21 cellular contexts compared by ENCODE assay signal in genomic region chr3:164673738-164674137, GRCh38.
DNase-seq lines count a peak whose midpoint lies in the region; ATAC-seq and TF ChIP-seq lines count a peak whose summit lies in the region.
"Had no signal": no experiment of that assay in that cellular context is flagged by ENCODE, and none has a peak within 500 bp of the region (broad histone marks: within the 10 kb centered on the region; RNA-seq: fewer than 3 reads in every experiment).

No MANE protein-coding gene starts in this region.

- H3K27me3 ChIP-seq in Caco-2 (replicated peaks; ENCODE audit: control insufficient read depth, insufficient read depth, low read length) (no peaks in the 10 kb centered on the region), HCT116 (ENCODE audit: insufficient read depth, low read length) (no peaks in the 10 kb centered on the region), mesendoderm (ENCODE audit: insufficient read depth, low read length, poor library complexity) (no peaks in the 10 kb centered on the region)
- H3K27me3 ChIP-seq: dorsolateral prefrontal cortex, pancreas, SJSA1 had no signal

- H3K79me1 ChIP-seq in mesendoderm (ENCODE audit: low read length): no peaks in the 10 kb centered on the region

- DNase-seq in Caco-2: peak in 1 of 2 experiments; percentile 3
- no peak for DNase-seq in HCT116 (ENCODE audit: low read depth, low spot score)
- peak; percentile 10 for DNase-seq in RPMI8226
- DNase-seq in mesendoderm: peak; percentile 4
- DNase-seq in stimulated activated CD8-positive, alpha-beta memory T cell treated with anti-CD3 and anti-CD28 coated beads, Interleukin-4, amount 100 ng/mL, for 48 hours: no peak
- DNase-seq in activated naive CD4-positive, alpha-beta T cell treated with Interleukin-2 at 50 U/mL for 16 hours: no peak
- DNase-seq in natural killer cell treated with Interleukin-12 subunit alpha and Interleukin-12 subunit beta and Interleukin-15 and Interleukin-18, amount 100 ng/mL, for 72 hours (ENCODE audit: low spot score): no peak
- DNase-seq: activated B cell treated with CpG ODN at 0.5 μM for 24 hours; activated CD4-positive, alpha-beta memory T cell treated with anti-CD3 and anti-CD28 coated beads for 36 hours; activated naive CD4-positive, alpha-beta T cell; amygdala; dorsolateral prefrontal cortex; EL; foreskin melanocyte; naive B cell; NCI-H510A treated with DMSO at 0.1 percent for 48 hours; pancreas; stimulated activated naive CD4-positive, alpha-beta T cell; T-helper 9 cell had no signal

- no peak overlapping the region for H4K8ac ChIP-seq in mesendoderm (ENCODE audit: low read depth, low read length)

- no peak overlapping the region for H3K18ac ChIP-seq in mesendoderm (ENCODE audit: low read length)

- H4K5ac ChIP-seq in mesendoderm (ENCODE audit: low read length): no peak overlapping the region

- RAD21 ChIA-PET in HCT116 (lab: Charles Lee; ENCODE audit: low non-redundant PET in 1 of 2, low total read pairs in 2 of 2, uncharacterized antibody in 2 of 2, unreplicated experiment in 2 of 2): no interaction called here

- no peaks in the 10 kb centered on the region for H3K4me1 Mint-ChIP-seq in Caco-2 (ENCODE audit: low read depth, unreplicated experiment)
- no peaks in the 10 kb centered on the region for H3K4me1 Mint-ChIP-seq in natural killer cell treated with Interleukin-12 subunit alpha and Interleukin-12 subunit beta and Interleukin-15 and Interleukin-18, amount 100 ng/mL, for 72 hours (ENCODE audit: low read depth in 2 of 2)
- H3K4me1 Mint-ChIP-seq: activated B cell treated with CpG ODN at 0.5 μM for 24 hours, memory B cell, naive B cell had no signal

- BruUV-seq in Caco-2 (replicated peaks; lab: Mats Ljungman, UMichigan) (no TSS peak), HCT116 (replicated peaks; lab: Mats Ljungman, UMichigan) (no TSS peak)

- no peaks in the 10 kb centered on the region for H3K9me2 ChIP-seq in HCT116 (ENCODE audit: insufficient read depth)

- H3K4me3 Mint-ChIP-seq in Caco-2 (ENCODE audit: unreplicated experiment): no peak overlapping the region
- no peak overlapping the region for H3K4me3 Mint-ChIP-seq in natural killer cell treated with Interleukin-12 subunit alpha and Interleukin-12 subunit beta and Interleukin-15 and Interleukin-18, amount 100 ng/mL, for 72 hours
- H3K4me3 Mint-ChIP-seq: activated B cell treated with CpG ODN at 0.5 μM for 24 hours; activated CD4-positive, alpha-beta memory T cell treated with anti-CD3 and anti-CD28 coated beads for 36 hours; memory B cell; naive B cell had no signal

- H3K9ac ChIP-seq in HCT116 (ENCODE audit: low read length): no peak overlapping the region
- H3K9ac ChIP-seq in mesendoderm (ENCODE audit: low read length): no peak overlapping the region

- WGBS in mesendoderm (ENCODE audit: extremely low coverage, insufficient coverage, low lambda C conversion rate): no CpG with 5 or more reads among the region's 2 CpGs

- H3K4me1 ChIP-seq in Caco-2: no peaks in the 10 kb centered on the region
- H3K4me1 ChIP-seq in HCT116 (ENCODE audit: control insufficient read depth in 1 of 2, insufficient read depth in 2 of 2, low read length in 2 of 2): no peaks in the 10 kb centered on the region
- no peaks in the 10 kb centered on the region for H3K4me1 ChIP-seq in mesendoderm (ENCODE audit: control insufficient read depth, low read depth, low read length)
- H3K4me1 ChIP-seq: SJSA1 had no signal

- no peaks in the 10 kb centered on the region for H3K36me3 Mint-ChIP-seq in Caco-2 (ENCODE audit: insufficient read depth, unreplicated experiment)
- H3K36me3 Mint-ChIP-seq in natural killer cell treated with Interleukin-12 subunit alpha and Interleukin-12 subunit beta and Interleukin-15 and Interleukin-18, amount 100 ng/mL, for 72 hours: no peaks in the 10 kb centered on the region
- H3K36me3 Mint-ChIP-seq: activated CD4-positive, alpha-beta memory T cell treated with anti-CD3 and anti-CD28 coated beads for 36 hours; memory B cell; naive B cell had no signal

- TF ChIP-seq CTCF in Caco-2 (IDR thresholded peaks at IDR 0.05; ENCODE audit: insufficient read depth in 1 of 2, low read depth in 1 of 2, low read length in 1 of 2, severe bottlenecking in 1 of 2, unreplicated experiment in 1 of 2): peak; percentile 19 to 26
- peak in 2 of 3 experiments; percentile 35 to 53; a peak in 2 of 6 replicates for TF ChIP-seq CTCF in HCT116 (IDR thresholded peaks at IDR 0.05 in 2 of 3, conservative IDR thresholded peaks at IDR 0.05 in 1 of 3; ENCODE audit: borderline replicate concordance in 1 of 3, insufficient read depth in 1 of 3, low read depth in 2 of 3, low read length in 2 of 3)

- H2BK120ac ChIP-seq in mesendoderm (ENCODE audit: low read depth, low read length): no peak overlapping the region

- H3K4me3 ChIP-seq in Caco-2 (ENCODE audit: low read depth, low read length): no peak overlapping the region
- H3K4me3 ChIP-seq in HCT116 (replicated peaks in 1 of 2; ENCODE audit: low read depth in 1 of 2, low read length in 2 of 2): no peak overlapping the region
- no peak overlapping the region for H3K4me3 ChIP-seq in mesendoderm (ENCODE audit: low read length)
- H3K4me3 ChIP-seq: dorsolateral prefrontal cortex, pancreas, SJSA1 had no signal

- peak; percentile 53; the same call in 1 of the 2 replicates for ATAC-seq in HCT116
- no peak for ATAC-seq in natural killer cell treated with Interleukin-12 subunit alpha and Interleukin-12 subunit beta and Interleukin-15 and Interleukin-18, amount 100 ng/mL, for 72 hours
- ATAC-seq: pancreas had no signal

- H3K36me3 ChIP-seq in Caco-2 (ENCODE audit: control insufficient read depth, insufficient read depth, low read length) (no peaks in the 10 kb centered on the region), HCT116 (ENCODE audit: control insufficient read depth in 1 of 2, insufficient read depth in 2 of 2, low read length in 2 of 2) (no peaks in the 10 kb centered on the region), mesendoderm (ENCODE audit: control insufficient read depth, insufficient read depth, low read length) (no peaks in the 10 kb centered on the region)
- H3K36me3 ChIP-seq: pancreas, SJSA1 had no signal

- no peak overlapping the region for H3K27ac Mint-ChIP-seq in Caco-2 (ENCODE audit: unreplicated experiment)
- H3K27ac Mint-ChIP-seq in natural killer cell treated with Interleukin-12 subunit alpha and Interleukin-12 subunit beta and Interleukin-15 and Interleukin-18, amount 100 ng/mL, for 72 hours: no peak overlapping the region
- H3K27ac Mint-ChIP-seq: activated B cell treated with CpG ODN at 0.5 μM for 24 hours; activated CD4-positive, alpha-beta memory T cell treated with anti-CD3 and anti-CD28 coated beads for 36 hours; memory B cell; naive B cell had no signal

- no peaks in the 10 kb centered on the region for H3K27me3 Mint-ChIP-seq in Caco-2 (ENCODE audit: insufficient read depth, unreplicated experiment)
- no peaks in the 10 kb centered on the region for H3K27me3 Mint-ChIP-seq in natural killer cell treated with Interleukin-12 subunit alpha and Interleukin-12 subunit beta and Interleukin-15 and Interleukin-18, amount 100 ng/mL, for 72 hours
- H3K27me3 Mint-ChIP-seq: activated B cell treated with CpG ODN at 0.5 μM for 24 hours; activated CD4-positive, alpha-beta memory T cell treated with anti-CD3 and anti-CD28 coated beads for 36 hours; memory B cell; naive B cell had no signal

- no peak overlapping the region for H2AK5ac ChIP-seq in mesendoderm (ENCODE audit: low read length)

- H3K9me3 ChIP-seq in Caco-2 (no peaks in the 10 kb centered on the region), HCT116 (ENCODE audit: control insufficient read depth in 1 of 2, insufficient read depth in 1 of 2, low read depth in 1 of 2, low read length in 2 of 2) (no peaks in the 10 kb centered on the region)
- H3K9me3 ChIP-seq: pancreas, SJSA1 had no signal

- H3K4me2 ChIP-seq in HCT116 (ENCODE audit: low read length): no peak overlapping the region
- H3K4me2 ChIP-seq in mesendoderm (ENCODE audit: low read length): no peak overlapping the region

- no peak overlapping the region for H2AFZ ChIP-seq in HCT116 (ENCODE audit: low read depth, low read length, poor library complexity, severe bottlenecking)

- no peaks in the 10 kb centered on the region for H3K79me2 ChIP-seq in HCT116 (ENCODE audit: insufficient read depth, low read length)
- H3K79me2 ChIP-seq in mesendoderm (ENCODE audit: control insufficient read depth, insufficient read depth, low read length): no peaks in the 10 kb centered on the region

- no peak overlapping the region for H3K4ac ChIP-seq in mesendoderm (ENCODE audit: low read depth, low read length)

- CTCF ChIA-PET in Caco-2 (lab: Charles Lee): interaction anchor here (0.5 kb wide), 1 partner anchor 259 kb away, joined by 4 read pairs; no protein-coding TSS in a partner anchor
- CTCF ChIA-PET in HCT116 (lab: Charles Lee): interaction anchor here (1.0 to 1.1 kb wide), 2 partner anchors 20 to 24 kb away, joined by 3 to 5 read pairs; no protein-coding TSS in a partner anchor

- H3K56ac ChIP-seq in mesendoderm (ENCODE audit: low read length): no peak overlapping the region

- no peak overlapping the region for H2BK5ac ChIP-seq in mesendoderm (ENCODE audit: low read length)

- no peak overlapping the region for H3K23ac ChIP-seq in mesendoderm (ENCODE audit: low read length)

- TF ChIP-seq RAD21 in HCT116 (IDR thresholded peaks at IDR 0.05; ENCODE audit: low read depth): no peak

- H3K27ac ChIP-seq in HCT116 (ENCODE audit: low read depth, low read length) (no peak overlapping the region), mesendoderm (ENCODE audit: low read depth, low read length) (no peak overlapping the region)
- H3K27ac ChIP-seq: dorsolateral prefrontal cortex, pancreas, SJSA1 had no signal

- H4K20me1 ChIP-seq in HCT116 (ENCODE audit: insufficient read depth): no peaks in the 10 kb centered on the region

- no peak overlapping the region for H2BK15ac ChIP-seq in mesendoderm (replicated peaks; ENCODE audit: low read depth)

- intact Hi-C loops in Caco-2 (cut with micrococcal nuclease; ENCODE audit: unreplicated experiment) (no loop called here), HCT116 (cut with micrococcal nuclease) (no loop called here)

- no peaks in the 10 kb centered on the region for H3K9me3 Mint-ChIP-seq in Caco-2 (ENCODE audit: unreplicated experiment)
- H3K9me3 Mint-ChIP-seq in natural killer cell treated with Interleukin-12 subunit alpha and Interleukin-12 subunit beta and Interleukin-15 and Interleukin-18, amount 100 ng/mL, for 72 hours: peaks cover 12% of the 10 kb centered on the region
- H3K9me3 Mint-ChIP-seq: memory B cell had no signal

- POLR2A ChIA-PET in Caco-2 (lab: Charles Lee) (no interaction called here), HCT116 (lab: Charles Lee) (no interaction called here)

- TF ChIP-seq POLR2A in HCT116 (IDR thresholded peaks at IDR 0.05; ENCODE audit: borderline replicate concordance, extremely low read depth, insufficient read depth, insufficient read length): no peak

TF ChIP-seq in HCT116, 20 proteins besides CTCF, POLR2A, EP300 and RAD21 (continues in another document):
- TF ChIP-seq ZFX (IDR thresholded peaks at IDR 0.05) (no peak), TCF7L2 (IDR thresholded peaks at IDR 0.05; ENCODE audit: borderline replicate concordance, extremely low read depth, insufficient read depth, insufficient read length) (no peak), POLR2AphosphoS5 (IDR thresholded peaks at IDR 0.05; ENCODE audit: low read depth, low read length) (no peak), EZH2 (IDR thresholded peaks at IDR 0.05) (no peak), EGR1 (IDR thresholded peaks at IDR 0.05; ENCODE audit: low read depth) (no peak), CEBPB (IDR thresholded peaks at IDR 0.05; ENCODE audit: low read depth) (no peak)

Comparison
In these comparisons a context has a peak if more than half of its experiments do, and no peak if none do; other contexts are left out.
1. DNase-seq: peak in RPMI8226 (single experiment) and mesendoderm (single experiment); none in HCT116 (single experiment), stimulated activated CD8-positive, alpha-beta memory T cell treated with anti-CD3 and anti-CD28 coated beads, Interleukin-4, amount 100 ng/mL, for 48 hours (single experiment), activated naive CD4-positive, alpha-beta T cell treated with Interleukin-2 at 50 U/mL for 16 hours (single experiment) and natural killer cell treated with Interleukin-12 subunit alpha and Interleukin-12 subunit beta and Interleukin-15 and Interleukin-18, amount 100 ng/mL, for 72 hours (single experiment).